In the genomic region with DNA sequence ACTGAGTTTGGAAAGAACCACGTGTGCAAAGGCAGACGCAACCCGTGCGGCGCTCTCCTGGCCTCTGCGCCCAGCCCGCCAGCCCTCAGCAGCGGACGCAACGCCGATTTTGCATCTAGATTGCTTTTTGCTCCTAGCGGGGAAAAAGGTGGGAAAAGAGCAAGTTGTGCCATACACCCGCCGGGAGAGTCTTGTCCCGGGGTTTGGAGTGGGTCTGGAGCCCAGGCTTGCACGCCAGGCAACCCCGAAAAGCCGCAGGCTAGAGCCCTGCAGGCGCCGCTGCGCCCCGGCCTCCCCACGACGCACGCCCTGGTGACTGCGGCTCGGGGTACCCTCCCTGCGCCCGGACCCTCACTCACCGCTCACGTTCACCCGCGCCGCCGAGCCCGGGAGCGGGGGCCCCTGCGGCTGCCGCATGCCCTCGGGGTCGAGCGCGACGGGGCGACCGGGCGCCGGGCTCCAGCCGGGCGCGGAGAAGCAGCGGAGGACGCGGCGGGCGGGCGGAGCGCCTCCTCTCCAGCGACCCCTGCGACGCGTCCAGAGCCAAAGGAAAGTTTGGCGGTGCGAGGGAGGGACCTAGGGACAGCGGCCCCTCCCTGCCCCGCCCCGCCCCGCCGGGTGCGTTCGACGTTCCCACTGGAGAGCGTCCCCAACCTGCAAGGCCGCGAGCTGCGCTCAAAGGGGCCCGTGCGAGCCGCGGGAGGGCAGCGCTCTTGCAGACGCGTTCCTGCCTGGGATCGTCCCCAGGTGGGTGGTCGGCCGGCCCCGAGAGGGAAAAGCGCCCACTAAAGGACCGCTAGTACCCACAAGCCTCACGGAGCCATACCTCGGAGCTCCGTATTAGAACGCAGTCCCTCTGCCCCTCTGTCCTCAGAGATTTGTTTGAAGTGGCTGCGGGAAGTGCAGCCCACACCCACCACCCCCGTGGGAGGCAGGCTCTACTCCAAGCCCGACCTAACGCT, we compare ENCODE assay signal across 1 cellular context.
A peak's percentile ranks its signal among the peaks of the same experiment; 100 is the strongest.
TF ChIP-seq lines count a peak whose summit lies in the region.

A gene with protein sequence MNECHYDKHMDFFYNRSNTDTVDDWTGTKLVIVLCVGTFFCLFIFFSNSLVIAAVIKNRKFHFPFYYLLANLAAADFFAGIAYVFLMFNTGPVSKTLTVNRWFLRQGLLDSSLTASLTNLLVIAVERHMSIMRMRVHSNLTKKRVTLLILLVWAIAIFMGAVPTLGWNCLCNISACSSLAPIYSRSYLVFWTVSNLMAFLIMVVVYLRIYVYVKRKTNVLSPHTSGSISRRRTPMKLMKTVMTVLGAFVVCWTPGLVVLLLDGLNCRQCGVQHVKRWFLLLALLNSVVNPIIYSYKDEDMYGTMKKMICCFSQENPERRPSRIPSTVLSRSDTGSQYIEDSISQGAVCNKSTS (minus strand): TSS at position 550 of the 962 bp plus-strand sequence. CDS start 27,086 bp downstream, outside the sequence.

TF ChIP-seq in HEK293, 187 proteins besides CTCF, POLR2A, EP300 and RAD21 (continued from another document and continues in another):
- TF ChIP-seq ZNF549 (tag by site-specific recombination; IDR thresholded peaks at IDR 0.05) (no peak), ZNF529 (tag by site-specific recombination; IDR thresholded peaks at IDR 0.05; ENCODE audit: insufficient replicate concordance) (no peak), ZNF571 (tag by site-specific recombination; IDR thresholded peaks at IDR 0.05) (no peak), ZNF473 (tag by site-specific recombination; IDR thresholded peaks at IDR 0.05) (no peak), ZNF560 (tag by site-specific recombination; IDR thresholded peaks at IDR 0.05; ENCODE audit: borderline replicate concordance) (no peak), ZNF311 (tag by site-specific recombination; IDR thresholded peaks at IDR 0.05; ENCODE audit: borderline replicate concordance) (no peak), ZFP41 (tag by site-specific recombination; IDR thresholded peaks at IDR 0.05; ENCODE audit: borderline replicate concordance) (no peak), KLF8 (tag by site-specific recombination; IDR thresholded peaks at IDR 0.05) (peak; percentile 54; the same call in 1 of the 2 replicates), GLIS2 (tag by site-specific recombination; IDR thresholded peaks at IDR 0.05) (peak; percentile 94), ZNF510 (tag by site-specific recombination; IDR thresholded peaks at IDR 0.05; ENCODE audit: insufficient replicate concordance) (no peak), ZNF600 (tag by site-specific recombination; IDR thresholded peaks at IDR 0.05) (peak; percentile 87), HOXA7 (CRISPR knock-in tag; IDR thresholded peaks at IDR 0.05; ENCODE audit: borderline replicate concordance) (no peak), ZNF548 (tag by site-specific recombination; IDR thresholded peaks at IDR 0.05) (no peak), ZNF544 (tag by site-specific recombination; IDR thresholded peaks at IDR 0.05) (no peak), ZNF140 (tag by site-specific recombination; IDR thresholded peaks at IDR 0.05) (no peak), ZNF324 (tag by site-specific recombination; IDR thresholded peaks at IDR 0.05) (peak; percentile 75), IKZF3 (tag by site-specific recombination; IDR thresholded peaks at IDR 0.05) (peak; percentile 61; the same call in 1 of the 2 replicates), GLIS1 (tag by site-specific recombination; IDR thresholded peaks at IDR 0.05) (peak; percentile 93), YY1 (tag by site-specific recombination; IDR thresholded peaks at IDR 0.05) (no peak), ZEB2 (tag by site-specific recombination; IDR thresholded peaks at IDR 0.05) (peak; percentile 68; the same call in 1 of the 2 replicates), ZNF561 (tag by site-specific recombination; IDR thresholded peaks at IDR 0.05; ENCODE audit: borderline replicate concordance) (0 out of 2 replicates have a peak, but pooled peaks have one; percentile 72), ZNF223 (tag by site-specific recombination; IDR thresholded peaks at IDR 0.05) (no peak), PRDM1 (tag by site-specific recombination; IDR thresholded peaks at IDR 0.05) (0 out of 2 replicates have a peak, but pooled peaks have one; percentile 10), SP7 (tag by site-specific recombination; IDR thresholded peaks at IDR 0.05) (peak; percentile 61), ZNF747 (tag by site-specific recombination; IDR thresholded peaks at IDR 0.05) (no peak), ZNF501 (tag by site-specific recombination; IDR thresholded peaks at IDR 0.05) (peak; percentile 66), ZNF146 (tag by site-specific recombination; IDR thresholded peaks at IDR 0.05) (no peak), ZNF274 (IDR thresholded peaks at IDR 0.05; ENCODE audit: low read length) (no peak), ZNF274 (tag by site-specific recombination; IDR thresholded peaks at IDR 0.05; ENCODE audit: borderline replicate concordance) (no peak), ZNF791 (tag by site-specific recombination; IDR thresholded peaks at IDR 0.05) (no peak), ZFHX2 (tag by site-specific recombination; conservative IDR thresholded peaks at IDR 0.05) (peak; percentile 89), SP2 (tag by site-specific recombination; IDR thresholded peaks at IDR 0.05) (peak; percentile 77), REPIN1 (tag by site-specific recombination; IDR thresholded peaks at IDR 0.05; ENCODE audit: low read depth) (0 out of 2 replicates have a peak, but pooled peaks have one; percentile 42), KLF1 (tag by site-specific recombination; IDR thresholded peaks at IDR 0.05) (peak; percentile 81), ZNF211 (tag by site-specific recombination; IDR thresholded peaks at IDR 0.05; ENCODE audit: low read depth) (no peak), KLF9 (tag by site-specific recombination; IDR thresholded peaks at IDR 0.05; ENCODE audit: low read depth) (peak; percentile 73)
- TF ChIP-seq, protein P1, sequence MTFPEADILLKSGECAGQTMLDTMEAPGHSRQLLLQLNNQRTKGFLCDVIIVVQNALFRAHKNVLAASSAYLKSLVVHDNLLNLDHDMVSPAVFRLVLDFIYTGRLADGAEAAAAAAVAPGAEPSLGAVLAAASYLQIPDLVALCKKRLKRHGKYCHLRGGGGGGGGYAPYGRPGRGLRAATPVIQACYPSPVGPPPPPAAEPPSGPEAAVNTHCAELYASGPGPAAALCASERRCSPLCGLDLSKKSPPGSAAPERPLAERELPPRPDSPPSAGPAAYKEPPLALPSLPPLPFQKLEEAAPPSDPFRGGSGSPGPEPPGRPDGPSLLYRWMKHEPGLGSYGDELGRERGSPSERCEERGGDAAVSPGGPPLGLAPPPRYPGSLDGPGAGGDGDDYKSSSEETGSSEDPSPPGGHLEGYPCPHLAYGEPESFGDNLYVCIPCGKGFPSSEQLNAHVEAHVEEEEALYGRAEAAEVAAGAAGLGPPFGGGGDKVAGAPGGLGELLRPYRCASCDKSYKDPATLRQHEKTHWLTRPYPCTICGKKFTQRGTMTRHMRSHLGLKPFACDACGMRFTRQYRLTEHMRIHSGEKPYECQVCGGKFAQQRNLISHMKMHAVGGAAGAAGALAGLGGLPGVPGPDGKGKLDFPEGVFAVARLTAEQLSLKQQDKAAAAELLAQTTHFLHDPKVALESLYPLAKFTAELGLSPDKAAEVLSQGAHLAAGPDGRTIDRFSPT (tag by site-specific recombination; IDR thresholded peaks at IDR 0.05), result no peak
- TF ChIP-seq, protein P2, sequence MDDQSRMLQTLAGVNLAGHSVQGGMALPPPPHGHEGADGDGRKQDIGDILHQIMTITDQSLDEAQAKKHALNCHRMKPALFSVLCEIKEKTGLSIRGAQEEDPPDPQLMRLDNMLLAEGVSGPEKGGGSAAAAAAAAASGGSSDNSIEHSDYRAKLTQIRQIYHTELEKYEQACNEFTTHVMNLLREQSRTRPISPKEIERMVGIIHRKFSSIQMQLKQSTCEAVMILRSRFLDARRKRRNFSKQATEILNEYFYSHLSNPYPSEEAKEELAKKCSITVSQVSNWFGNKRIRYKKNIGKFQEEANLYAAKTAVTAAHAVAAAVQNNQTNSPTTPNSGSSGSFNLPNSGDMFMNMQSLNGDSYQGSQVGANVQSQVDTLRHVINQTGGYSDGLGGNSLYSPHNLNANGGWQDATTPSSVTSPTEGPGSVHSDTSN (CRISPR knock-in tag; IDR thresholded peaks at IDR 0.05), result 0 out of 2 replicates have a peak, but pooled peaks have one; percentile 43
- TF ChIP-seq, protein P3, sequence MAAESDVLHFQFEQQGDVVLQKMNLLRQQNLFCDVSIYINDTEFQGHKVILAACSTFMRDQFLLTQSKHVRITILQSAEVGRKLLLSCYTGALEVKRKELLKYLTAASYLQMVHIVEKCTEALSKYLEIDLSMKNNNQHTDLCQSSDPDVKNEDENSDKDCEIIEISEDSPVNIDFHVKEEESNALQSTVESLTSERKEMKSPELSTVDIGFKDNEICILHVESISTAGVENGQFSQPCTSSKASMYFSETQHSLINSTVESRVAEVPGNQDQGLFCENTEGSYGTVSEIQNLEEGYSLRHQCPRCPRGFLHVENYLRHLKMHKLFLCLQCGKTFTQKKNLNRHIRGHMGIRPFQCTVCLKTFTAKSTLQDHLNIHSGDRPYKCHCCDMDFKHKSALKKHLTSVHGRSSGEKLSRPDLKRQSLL (tag by site-specific recombination; IDR thresholded peaks at IDR 0.05), result no peak
- TF ChIP-seq, protein P4, sequence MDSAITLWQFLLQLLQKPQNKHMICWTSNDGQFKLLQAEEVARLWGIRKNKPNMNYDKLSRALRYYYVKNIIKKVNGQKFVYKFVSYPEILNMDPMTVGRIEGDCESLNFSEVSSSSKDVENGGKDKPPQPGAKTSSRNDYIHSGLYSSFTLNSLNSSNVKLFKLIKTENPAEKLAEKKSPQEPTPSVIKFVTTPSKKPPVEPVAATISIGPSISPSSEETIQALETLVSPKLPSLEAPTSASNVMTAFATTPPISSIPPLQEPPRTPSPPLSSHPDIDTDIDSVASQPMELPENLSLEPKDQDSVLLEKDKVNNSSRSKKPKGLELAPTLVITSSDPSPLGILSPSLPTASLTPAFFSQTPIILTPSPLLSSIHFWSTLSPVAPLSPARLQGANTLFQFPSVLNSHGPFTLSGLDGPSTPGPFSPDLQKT (IDR thresholded peaks at IDR 0.05; ENCODE audit: borderline replicate concordance, low read depth, low read length), result no peak
- TF ChIP-seq, protein P5, sequence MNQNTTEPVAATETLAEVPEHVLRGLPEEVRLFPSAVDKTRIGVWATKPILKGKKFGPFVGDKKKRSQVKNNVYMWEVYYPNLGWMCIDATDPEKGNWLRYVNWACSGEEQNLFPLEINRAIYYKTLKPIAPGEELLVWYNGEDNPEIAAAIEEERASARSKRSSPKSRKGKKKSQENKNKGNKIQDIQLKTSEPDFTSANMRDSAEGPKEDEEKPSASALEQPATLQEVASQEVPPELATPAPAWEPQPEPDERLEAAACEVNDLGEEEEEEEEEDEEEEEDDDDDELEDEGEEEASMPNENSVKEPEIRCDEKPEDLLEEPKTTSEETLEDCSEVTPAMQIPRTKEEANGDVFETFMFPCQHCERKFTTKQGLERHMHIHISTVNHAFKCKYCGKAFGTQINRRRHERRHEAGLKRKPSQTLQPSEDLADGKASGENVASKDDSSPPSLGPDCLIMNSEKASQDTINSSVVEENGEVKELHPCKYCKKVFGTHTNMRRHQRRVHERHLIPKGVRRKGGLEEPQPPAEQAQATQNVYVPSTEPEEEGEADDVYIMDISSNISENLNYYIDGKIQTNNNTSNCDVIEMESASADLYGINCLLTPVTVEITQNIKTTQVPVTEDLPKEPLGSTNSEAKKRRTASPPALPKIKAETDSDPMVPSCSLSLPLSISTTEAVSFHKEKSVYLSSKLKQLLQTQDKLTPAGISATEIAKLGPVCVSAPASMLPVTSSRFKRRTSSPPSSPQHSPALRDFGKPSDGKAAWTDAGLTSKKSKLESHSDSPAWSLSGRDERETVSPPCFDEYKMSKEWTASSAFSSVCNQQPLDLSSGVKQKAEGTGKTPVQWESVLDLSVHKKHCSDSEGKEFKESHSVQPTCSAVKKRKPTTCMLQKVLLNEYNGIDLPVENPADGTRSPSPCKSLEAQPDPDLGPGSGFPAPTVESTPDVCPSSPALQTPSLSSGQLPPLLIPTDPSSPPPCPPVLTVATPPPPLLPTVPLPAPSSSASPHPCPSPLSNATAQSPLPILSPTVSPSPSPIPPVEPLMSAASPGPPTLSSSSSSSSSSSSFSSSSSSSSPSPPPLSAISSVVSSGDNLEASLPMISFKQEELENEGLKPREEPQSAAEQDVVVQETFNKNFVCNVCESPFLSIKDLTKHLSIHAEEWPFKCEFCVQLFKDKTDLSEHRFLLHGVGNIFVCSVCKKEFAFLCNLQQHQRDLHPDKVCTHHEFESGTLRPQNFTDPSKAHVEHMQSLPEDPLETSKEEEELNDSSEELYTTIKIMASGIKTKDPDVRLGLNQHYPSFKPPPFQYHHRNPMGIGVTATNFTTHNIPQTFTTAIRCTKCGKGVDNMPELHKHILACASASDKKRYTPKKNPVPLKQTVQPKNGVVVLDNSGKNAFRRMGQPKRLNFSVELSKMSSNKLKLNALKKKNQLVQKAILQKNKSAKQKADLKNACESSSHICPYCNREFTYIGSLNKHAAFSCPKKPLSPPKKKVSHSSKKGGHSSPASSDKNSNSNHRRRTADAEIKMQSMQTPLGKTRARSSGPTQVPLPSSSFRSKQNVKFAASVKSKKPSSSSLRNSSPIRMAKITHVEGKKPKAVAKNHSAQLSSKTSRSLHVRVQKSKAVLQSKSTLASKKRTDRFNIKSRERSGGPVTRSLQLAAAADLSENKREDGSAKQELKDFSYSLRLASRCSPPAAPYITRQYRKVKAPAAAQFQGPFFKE (tag by site-specific recombination; IDR thresholded peaks at IDR 0.05; ENCODE audit: borderline replicate concordance), result no peak
- TF ChIP-seq, protein P6, sequence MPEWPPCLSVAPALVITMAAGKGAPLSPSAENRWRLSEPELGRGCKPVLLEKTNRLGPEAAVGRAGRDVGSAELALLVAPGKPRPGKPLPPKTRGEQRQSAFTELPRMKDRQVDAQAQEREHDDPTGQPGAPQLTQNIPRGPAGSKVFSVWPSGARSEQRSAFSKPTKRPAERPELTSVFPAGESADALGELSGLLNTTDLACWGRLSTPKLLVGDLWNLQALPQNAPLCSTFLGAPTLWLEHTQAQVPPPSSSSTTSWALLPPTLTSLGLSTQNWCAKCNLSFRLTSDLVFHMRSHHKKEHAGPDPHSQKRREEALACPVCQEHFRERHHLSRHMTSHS (tag by site-specific recombination; IDR thresholded peaks at IDR 0.05), result no peak
- TF ChIP-seq, protein P7, sequence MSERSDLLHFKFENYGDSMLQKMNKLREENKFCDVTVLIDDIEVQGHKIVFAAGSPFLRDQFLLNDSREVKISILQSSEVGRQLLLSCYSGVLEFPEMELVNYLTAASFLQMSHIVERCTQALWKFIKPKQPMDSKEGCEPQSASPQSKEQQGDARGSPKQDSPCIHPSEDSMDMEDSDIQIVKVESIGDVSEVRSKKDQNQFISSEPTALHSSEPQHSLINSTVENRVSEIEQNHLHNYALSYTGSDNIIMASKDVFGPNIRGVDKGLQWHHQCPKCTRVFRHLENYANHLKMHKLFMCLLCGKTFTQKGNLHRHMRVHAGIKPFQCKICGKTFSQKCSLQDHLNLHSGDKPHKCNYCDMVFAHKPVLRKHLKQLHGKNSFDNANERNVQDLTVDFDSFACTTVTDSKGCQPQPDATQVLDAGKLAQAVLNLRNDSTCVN (tag by site-specific recombination; optimal IDR thresholded peaks at IDR 0.05), result peak; percentile 74
- TF ChIP-seq, protein P8, sequence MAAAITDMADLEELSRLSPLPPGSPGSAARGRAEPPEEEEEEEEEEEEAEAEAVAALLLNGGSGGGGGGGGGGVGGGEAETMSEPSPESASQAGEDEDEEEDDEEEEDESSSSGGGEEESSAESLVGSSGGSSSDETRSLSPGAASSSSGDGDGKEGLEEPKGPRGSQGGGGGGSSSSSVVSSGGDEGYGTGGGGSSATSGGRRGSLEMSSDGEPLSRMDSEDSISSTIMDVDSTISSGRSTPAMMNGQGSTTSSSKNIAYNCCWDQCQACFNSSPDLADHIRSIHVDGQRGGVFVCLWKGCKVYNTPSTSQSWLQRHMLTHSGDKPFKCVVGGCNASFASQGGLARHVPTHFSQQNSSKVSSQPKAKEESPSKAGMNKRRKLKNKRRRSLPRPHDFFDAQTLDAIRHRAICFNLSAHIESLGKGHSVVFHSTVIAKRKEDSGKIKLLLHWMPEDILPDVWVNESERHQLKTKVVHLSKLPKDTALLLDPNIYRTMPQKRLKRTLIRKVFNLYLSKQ (tag by site-specific recombination; IDR thresholded peaks at IDR 0.05; ENCODE audit: borderline replicate concordance), result no peak
